ENCODE assay signal across 8 cellular contexts in genomic region chr15:66503041-66503648, GRCh38. TPM values are rescaled to one million over a fixed set of nuclear protein-coding genes. Genes with fewer than 3 reads are reported as not detected.
DNase-seq lines count a peak whose midpoint lies in the region; ATAC-seq and TF ChIP-seq lines count a peak whose summit lies in the region.
"Not testable (repeated sequence)": the region's sequence is repeated elsewhere in the genome, so short reads cannot be mapped to it uniquely, and the experiment has no call there.

No MANE protein-coding gene starts in this region.

- H3K4me1 ChIP-seq in BLaER1, result peaks cover 63% of the 10 kb centered on the region
- H3K4me1 ChIP-seq in SJCRH30; iPS-15b (ENCODE audit: control insufficient read depth, insufficient read depth, low read length): not testable (repeated sequence)
- peaks cover 18 to 64% (median 43%) of the 10 kb centered on the region in 4 donors for H3K4me1 ChIP-seq in stomach

- not testable (repeated sequence) for TF ChIP-seq CTCF in HFF-Myc (IDR thresholded peaks at IDR 0.05; ENCODE audit: low read depth, low read length, missing control alignments); nephron (IDR thresholded peaks at IDR 0.05; ENCODE audit: unreplicated experiment in 3 of 3); stomach (IDR thresholded peaks at IDR 0.05)

- DNase-seq in HFF-Myc (ENCODE audit: extremely low read depth, low read depth); SJCRH30; effector memory CD8-positive, alpha-beta T cell; stomach: not testable (repeated sequence)

- not testable (repeated sequence) for H3K9me3 ChIP-seq in BLaER1; SJCRH30 (replicated peaks); iPS-15b (ENCODE audit: control insufficient read depth, insufficient read depth, low read length); stomach

- peaks cover 40% of the 10 kb centered on the region for H3K36me3 Mint-ChIP-seq in activated naive CD4-positive, alpha-beta T cell treated with anti-CD3 and anti-CD28 coated beads, Interleukin-2, amount 50 U/mL, for 24 hours
- peaks cover 69% of the 10 kb centered on the region for H3K36me3 Mint-ChIP-seq in effector memory CD8-positive, alpha-beta T cell (ENCODE audit: insufficient read depth)
- peaks cover 56% of the 10 kb centered on the region for H3K36me3 Mint-ChIP-seq in nephron (ENCODE audit: low read depth)

- 25 to 42% (median 32%) methylated on average over 13 of the region's 13 CpGs for WGBS in stomach, 5 donors

- peaks cover 63% of the 10 kb centered on the region for H4K20me1 ChIP-seq in BLaER1

- peak overlapping the region; percentile 97 for H3K4me3 Mint-ChIP-seq in activated naive CD4-positive, alpha-beta T cell treated with anti-CD3 and anti-CD28 coated beads, Interleukin-2, amount 50 U/mL, for 24 hours
- H3K4me3 Mint-ChIP-seq in effector memory CD8-positive, alpha-beta T cell, result peak overlapping the region; percentile 86 to 94
- H3K4me3 Mint-ChIP-seq in nephron, result peak overlapping the region; percentile 95 to 100 (median 96)

- not testable (repeated sequence) for TF ChIP-seq EP300 in stomach (IDR thresholded peaks at IDR 0.05)

- H3K27ac ChIP-seq in BLaER1 (peak overlapping the region; percentile 95), SJCRH30 (peak overlapping the region; percentile 96), stomach (peak overlapping the region in 4 of 5 donors; percentile 91 to 96 (median 94))

- H3K4me2 ChIP-seq in BLaER1, result peak overlapping the region; percentile 90

- peak overlapping the region; percentile 86 for H3K4me3 ChIP-seq in BLaER1
- peak overlapping the region; percentile 97 for H3K4me3 ChIP-seq in HFF-Myc (replicated peaks; ENCODE audit: low read depth, low read length)
- peak overlapping the region; percentile 92 for H3K4me3 ChIP-seq in SJCRH30
- H3K4me3 ChIP-seq in iPS-15b (ENCODE audit: low read depth, low read length), result peak overlapping the region; percentile 73
- H3K4me3 ChIP-seq in stomach, result peak overlapping the region; percentile 63 to 96 (median 75)

- H3K27me3 Mint-ChIP-seq in activated naive CD4-positive, alpha-beta T cell treated with anti-CD3 and anti-CD28 coated beads, Interleukin-2, amount 50 U/mL, for 24 hours; effector memory CD8-positive, alpha-beta T cell; nephron (ENCODE audit: low read depth): not testable (repeated sequence)

- H3K36me3 ChIP-seq in BLaER1 (peaks cover 54% of the 10 kb centered on the region), SJCRH30 (peaks cover 62% of the 10 kb centered on the region), iPS-15b (ENCODE audit: control insufficient read depth, insufficient read depth, low read length) (peaks cover 40% of the 10 kb centered on the region), stomach (peaks cover 44 to 52% (median 52%) of the 10 kb centered on the region in 4 donors)

- H3K9ac ChIP-seq in BLaER1, result peak overlapping the region; percentile 98
- peak overlapping the region; percentile 99 for H3K9ac ChIP-seq in iPS-15b (ENCODE audit: low read depth, low read length)

- intact Hi-C loops in stomach (cut with DNase I; ENCODE audit: low total_unique reads), result not testable (repeated sequence)

- H3K27ac Mint-ChIP-seq in activated naive CD4-positive, alpha-beta T cell treated with anti-CD3 and anti-CD28 coated beads, Interleukin-2, amount 50 U/mL, for 24 hours, result peak overlapping the region; percentile 100
- H3K27ac Mint-ChIP-seq in effector memory CD8-positive, alpha-beta T cell, result peak overlapping the region; percentile 91 to 95
- H3K27ac Mint-ChIP-seq in nephron, result peak overlapping the region; percentile 45 to 98 (median 95)

- H3K4me1 Mint-ChIP-seq in activated naive CD4-positive, alpha-beta T cell treated with anti-CD3 and anti-CD28 coated beads, Interleukin-2, amount 50 U/mL, for 24 hours, result peaks cover 63% of the 10 kb centered on the region
- H3K4me1 Mint-ChIP-seq in effector memory CD8-positive, alpha-beta T cell (ENCODE audit: low read depth in 2 of 2), result peaks cover 30 to 40% of the 10 kb centered on the region in 2 donors
- H3K4me1 Mint-ChIP-seq in nephron, result peaks cover 34% of the 10 kb centered on the region

- H3K27me3 ChIP-seq in BLaER1; SJCRH30; iPS-15b (ENCODE audit: control insufficient read depth, insufficient read depth, low read length); stomach: not testable (repeated sequence)

- not testable (repeated sequence) for TF ChIP-seq POLR2A in stomach (IDR thresholded peaks at IDR 0.05)

- H3K9me3 Mint-ChIP-seq in activated naive CD4-positive, alpha-beta T cell treated with anti-CD3 and anti-CD28 coated beads, Interleukin-2, amount 50 U/mL, for 24 hours; effector memory CD8-positive, alpha-beta T cell; nephron: not testable (repeated sequence)

- ATAC-seq in effector memory CD8-positive, alpha-beta T cell (replicated peaks), result not testable (repeated sequence)

RNA-seq across cellular contexts. Expression of gene RPL4, which starts 1.5 kb away (rescaled TPM):
- 6,637 and 6,933 TPM in 2 replicates for total RNA-seq in SJCRH30 (2014; rRNA removed; shearing (Covaris generic))
- total RNA-seq in stomach, result 1,000 to 10,000 TPM in 4 of 5 donors, 100 to 1,000 TPM in 1; 994 to 3,031 (median 2,276) TPM
- 1,000 to 10,000 TPM; 2,383 to 4,395 (median 2,638) TPM for polyA plus RNA-seq in stomach

RNA-seq across cellular contexts. Expression of gene ZWILCH, which starts 2.0 kb away (rescaled TPM):
- 53.4 and 61.8 TPM in 2 replicates for total RNA-seq in SJCRH30 (2014; rRNA removed; shearing (Covaris generic))
- total RNA-seq in stomach, result 10 to 100 TPM in 2 of 5 donors, 1 to 10 TPM in 2, under 1 TPM in 1; 0.89 to 46.7 (median 9.9) TPM
- 1 to 10 TPM; 3.5 to 5.6 (median 4.2) TPM for polyA plus RNA-seq in stomach

RNA-seq across cellular contexts. Expression of gene SNAPC5, which starts 5.6 kb away (rescaled TPM):
- 14.6 and 17.1 TPM in 2 replicates for total RNA-seq in SJCRH30 (2014; rRNA removed; shearing (Covaris generic))
- 10 to 100 TPM in 2 of 5 donors, 1 to 10 TPM in 3; 2.3 to 18.2 (median 9.8) TPM for total RNA-seq in stomach
- 10 to 100 TPM; 25.9 to 49.0 (median 31.6) TPM for polyA plus RNA-seq in stomach
